ENCODE assay signal across 19 cellular contexts in genomic region chr1:115546846-115547245, GRCh38.
DNase-seq lines count a peak whose midpoint lies in the region; ATAC-seq and TF ChIP-seq lines count a peak whose summit lies in the region.
"Had no signal": no experiment of that assay in that cellular context is flagged by ENCODE, and none has a peak within 500 bp of the region (broad histone marks: within the 10 kb centered on the region; RNA-seq: fewer than 3 reads in every experiment).

No MANE protein-coding gene starts in this region.

- no peak overlapping the region for H3K4me3 ChIP-seq in breast epithelium
- no peak overlapping the region for H3K4me3 ChIP-seq in body of pancreas
- no peak overlapping the region for H3K4me3 ChIP-seq in mesenchymal stem cell (ENCODE audit: insufficient read depth in 1 of 2, low read depth in 1 of 2, low read length in 2 of 2)
- H3K4me3 ChIP-seq in lower leg skin (ENCODE audit: low read depth, poor library complexity, severe bottlenecking), result no peak overlapping the region
- H3K4me3 ChIP-seq: adrenal gland, lower lobe of right lung, Peyer's patch, upper lobe of left lung had no signal

- TF ChIP-seq POLR2A in breast epithelium (IDR thresholded peaks at IDR 0.05) (no peak), body of pancreas (IDR thresholded peaks at IDR 0.05) (no peak), lower leg skin (IDR thresholded peaks at IDR 0.05) (no peak)

- no peak overlapping the region for H3K27ac Mint-ChIP-seq in MCF 10A (ENCODE audit: low read depth, unreplicated experiment)
- H3K27ac Mint-ChIP-seq: activated CD4-positive, alpha-beta T cell treated with anti-CD3 and anti-CD28 coated beads, Interleukin-2, amount 10 ng/mL, durations not matched to agents 24 days and 14 days; dendritic cell treated with granulocyte-macrophage colony-stimulating factor and Interleukin-4, amounts not matched to agents 40 ng/mL and 50 ng/mL, for 4 days had no signal

- no peaks in the 10 kb centered on the region for H3K27me3 ChIP-seq in breast epithelium
- no peaks in the 10 kb centered on the region for H3K27me3 ChIP-seq in body of pancreas
- peaks cover 0 to 2% of the 10 kb centered on the region in 2 experiments for H3K27me3 ChIP-seq in mesenchymal stem cell (ENCODE audit: control insufficient read depth in 1 of 2, insufficient read depth in 1 of 2, low read length in 2 of 2)
- H3K27me3 ChIP-seq: adrenal gland, Peyer's patch, upper lobe of left lung had no signal

- H3K27me3 Mint-ChIP-seq in MCF 10A (ENCODE audit: insufficient read depth, unreplicated experiment), result no peaks in the 10 kb centered on the region

- no peaks in the 10 kb centered on the region for H3K79me1 ChIP-seq in mesenchymal stem cell (replicated peaks; ENCODE audit: low read length, poor library complexity, severe bottlenecking)

- no peak overlapping the region for H3K18ac ChIP-seq in mesenchymal stem cell (ENCODE audit: low read depth in 1 of 2, low read length in 2 of 2)

- H2BK5ac ChIP-seq in mesenchymal stem cell (ENCODE audit: low read depth, low read length, poor library complexity, severe bottlenecking), result peak overlapping the region; percentile 49

- peak overlapping the region; percentile 78 for H2AK5ac ChIP-seq in mesenchymal stem cell (ENCODE audit: low read length, severe bottlenecking)

- H2BK15ac ChIP-seq in mesenchymal stem cell (ENCODE audit: low read depth, poor library complexity, severe bottlenecking), result no peak overlapping the region

- H3K4me3 Mint-ChIP-seq in MCF 10A (ENCODE audit: unreplicated experiment), result no peak overlapping the region
- H3K4me3 Mint-ChIP-seq: activated CD4-positive, alpha-beta T cell treated with anti-CD3 and anti-CD28 coated beads, Interleukin-2, amount 10 ng/mL, durations not matched to agents 24 days and 14 days; dendritic cell treated with granulocyte-macrophage colony-stimulating factor and Interleukin-4, amounts not matched to agents 40 ng/mL and 50 ng/mL, for 4 days; H9 had no signal

- intact Hi-C loops in breast epithelium (cut with DNase I; ENCODE audit: low total_unique reads) (no loop called here), MCF 10A (cut with micrococcal nuclease) (loop anchor here (1.0 to 5.0 kb wide), 3 partner anchors 48 to 408 kb away; no protein-coding TSS in a partner anchor), body of pancreas (cut with DNase I) (no loop called here), lower leg skin (cut with DNase I; ENCODE audit: low total_unique reads) (no loop called here)

- no TSS peak for BruUV-seq in MCF 10A (replicated peaks; lab: Mats Ljungman, UMichigan)

- H2BK120ac ChIP-seq in mesenchymal stem cell (ENCODE audit: low read depth, low read length), result no peak overlapping the region

- ATAC-seq in body of pancreas (no peak), GM18498 (IDR thresholded peaks at IDR 0.05; ENCODE audit: unreplicated experiment) (no peak), HG03342 (IDR thresholded peaks at IDR 0.05; ENCODE audit: unreplicated experiment) (no peak)

- no peak overlapping the region for H2AFZ ChIP-seq in mesenchymal stem cell (ENCODE audit: low read depth, low read length)

- H3K36me3 ChIP-seq in breast epithelium, result no peaks in the 10 kb centered on the region
- no peaks in the 10 kb centered on the region for H3K36me3 ChIP-seq in body of pancreas (replicated peaks in 1 of 2; ENCODE audit: insufficient read depth in 1 of 2, low read depth in 2 of 2)
- no peaks in the 10 kb centered on the region for H3K36me3 ChIP-seq in mesenchymal stem cell (ENCODE audit: control insufficient read depth in 1 of 2, insufficient read depth in 2 of 2, low read depth in 1 of 2, low read length in 2 of 2)
- H3K36me3 ChIP-seq: adrenal gland, lower lobe of right lung, Peyer's patch, upper lobe of left lung had no signal

- peaks cover 10% of the 10 kb centered on the region for H3K9me3 Mint-ChIP-seq in MCF 10A (ENCODE audit: unreplicated experiment)
- H3K9me3 Mint-ChIP-seq: activated CD4-positive, alpha-beta T cell treated with anti-CD3 and anti-CD28 coated beads, Interleukin-2, amount 10 ng/mL, durations not matched to agents 24 days and 14 days; dendritic cell treated with granulocyte-macrophage colony-stimulating factor and Interleukin-4, amounts not matched to agents 40 ng/mL and 50 ng/mL, for 4 days; H9 had no signal

- no peak overlapping the region for H4K8ac ChIP-seq in mesenchymal stem cell (ENCODE audit: low read length)

- H3K14ac ChIP-seq in mesenchymal stem cell (ENCODE audit: low read length in 2 of 2), result no peak overlapping the region

- H3K9me3 ChIP-seq in breast epithelium (no peaks in the 10 kb centered on the region), body of pancreas (no peaks in the 10 kb centered on the region), mesenchymal stem cell (ENCODE audit: control insufficient read depth, low read length) (no peaks in the 10 kb centered on the region)
- H3K9me3 ChIP-seq: adrenal gland, lower lobe of right lung, Peyer's patch, upper lobe of left lung had no signal

- peaks cover 15% of the 10 kb centered on the region for H3K4me1 Mint-ChIP-seq in MCF 10A (ENCODE audit: insufficient read depth, unreplicated experiment)
- H3K4me1 Mint-ChIP-seq: activated CD4-positive, alpha-beta T cell treated with anti-CD3 and anti-CD28 coated beads, Interleukin-2, amount 10 ng/mL, durations not matched to agents 24 days and 14 days had no signal

- no peak for TF ChIP-seq CTCF in breast epithelium (IDR thresholded peaks at IDR 0.05)
- TF ChIP-seq CTCF in MCF 10A (IDR thresholded peaks at IDR 0.05; ENCODE audit: unreplicated experiment), result no peak
- TF ChIP-seq CTCF in body of pancreas (IDR thresholded peaks at IDR 0.05), result no peak
- TF ChIP-seq CTCF in lower leg skin (IDR thresholded peaks at IDR 0.05), result no peak

- H3K23ac ChIP-seq in mesenchymal stem cell (ENCODE audit: low read length in 2 of 2), result no peak overlapping the region

- H2BK12ac ChIP-seq in mesenchymal stem cell (ENCODE audit: low read length in 2 of 2), result no peak overlapping the region

- 93 to 94% methylated on average over 2 of the region's 2 CpGs for WGBS in body of pancreas, 2 donors
- 100% methylated on average over 1 of the region's 2 CpGs for WGBS in mesenchymal stem cell
- 91 to 94% methylated on average over 2 of the region's 2 CpGs for WGBS in lower leg skin, 2 donors

- H3K27ac ChIP-seq in breast epithelium (peak overlapping the region; percentile 25 to 81), body of pancreas (peak overlapping the region in 3 of 4 donors; percentile 29 to 80 (median 75)), mesenchymal stem cell (ENCODE audit: low read length, poor library complexity, severe bottlenecking) (peak overlapping the region; percentile 94)
- H3K27ac ChIP-seq: lower lobe of right lung, Peyer's patch had no signal

- H3K4me1 ChIP-seq in breast epithelium (no peaks in the 10 kb centered on the region), body of pancreas (no peaks in the 10 kb centered on the region), mesenchymal stem cell (ENCODE audit: control insufficient read depth, insufficient read depth, low read depth, low read length) (peaks cover 10% of the 10 kb centered on the region)
- H3K4me1 ChIP-seq: adrenal gland, Peyer's patch had no signal

- DNase-seq in breast epithelium (ENCODE audit: low spot score in 2 of 2) (no peak), MCF 10A (ENCODE audit: unreplicated experiment) (no peak), body of pancreas (no peak), mesenchymal stem cell (no peak), lower leg skin (ENCODE audit: low spot score in 2 of 2) (no peak), NCI-H526 (lab: John Stamatoyannopoulos, UW) (no peak)
- DNase-seq: activated CD4-positive, alpha-beta T cell treated with anti-CD3 and anti-CD28 coated beads, Interleukin-2, amount 10 ng/mL, durations not matched to agents 24 days and 14 days; activated naive CD4-positive, alpha-beta T cell; kidney; lower lobe of right lung; NCI-H446 treated with DMSO at 0.1 percent for 48 hours; T-helper 2 cell; upper lobe of left lung had no signal

- POLR2A ChIA-PET in MCF 10A (lab: Yijun Ruan, JAX), result no interaction called here

- CTCF ChIA-PET in MCF 10A (lab: Yijun Ruan, JAX), result interaction anchor here (0.6 to 1.5 kb wide), 9 partner anchors 9 to 269 kb away, joined by 3 to 6 read pairs (median 3); no protein-coding TSS in a partner anchor

- H3K36me3 Mint-ChIP-seq in MCF 10A (ENCODE audit: insufficient read depth, unreplicated experiment), result no peaks in the 10 kb centered on the region

- H3K4ac ChIP-seq in mesenchymal stem cell (ENCODE audit: low read depth in 1 of 2, low read length in 2 of 2), result no peak overlapping the region

- H3K4me2 ChIP-seq in mesenchymal stem cell (ENCODE audit: low read length, poor library complexity, severe bottlenecking), result no peak overlapping the region

- H4K91ac ChIP-seq in mesenchymal stem cell (ENCODE audit: low read length), result no peak overlapping the region

- H3K9ac ChIP-seq in mesenchymal stem cell (ENCODE audit: low read length), result peak overlapping the region; percentile 81
